ENCODE assay signal across 10 cellular contexts in genomic region chr12:54071942-54072341, GRCh38. TPM values are rescaled to one million over a fixed set of nuclear protein-coding genes. Genes with fewer than 3 reads are reported as not detected.
"Had no signal": no experiment of that assay in that cellular context is flagged by ENCODE, and none has a peak within 500 bp of the region (broad histone marks: within the 10 kb centered on the region; RNA-seq: fewer than 3 reads in every experiment).

No MANE protein-coding gene starts in this region.

- H2AFZ ChIP-seq: GM23248 had no signal

- H3K9me3 ChIP-seq: HAP-1 had no signal

- H3K4me1 ChIP-seq: HAP-1 had no signal

- ATAC-seq: HCT116, HepG2 had no signal

- DNase-seq: GOT3, H7, HFFc6 had no signal

- H3K27ac ChIP-seq: GM23248, HL-60 had no signal

- FAIRE-seq: HepG2 had no signal

- H3K36me3 ChIP-seq: HAP-1 had no signal

- H3K4me3 ChIP-seq: GM23248, HAP-1 had no signal

- H3K9ac ChIP-seq: GM23248 had no signal

RNA-seq across cellular contexts. Expression of gene HOXC4, which starts 18.3 kb away (rescaled TPM):
- total RNA-seq: H7, HepG2 had no signal
- polyA plus RNA-seq: HepG2 had no signal

RNA-seq across cellular contexts. Expression of gene HOXC5, which starts 39.1 kb away (rescaled TPM):
- total RNA-seq: H4, H7, HepG2 had no signal
- polyA plus RNA-seq: HepG2, IgD-negative memory B cell had no signal

RNA-seq across cellular contexts. Expression of gene HOXC6, which starts 43.7 kb away (rescaled TPM):
- total RNA-seq: H7, HepG2 had no signal
- polyA plus RNA-seq: HepG2, IgD-negative memory B cell had no signal
